In genomic region chr5:910769-911160, GRCh38 we compare ENCODE assay signal across 23 cellular contexts. TPM values are rescaled to one million over a fixed set of nuclear protein-coding genes. Genes with fewer than 3 reads are reported as not detected.
DNase-seq lines count a peak whose midpoint lies in the region; ATAC-seq, FAIRE-seq and TF ChIP-seq lines count a peak whose summit lies in the region.
"Had no signal": no experiment of that assay in that cellular context is flagged by ENCODE, and none has a peak within 500 bp of the region (broad histone marks: within the 10 kb centered on the region; RNA-seq: fewer than 3 reads in every experiment).

No MANE protein-coding gene starts in this region.

- intact Hi-C loops in HepG2 (cut with micrococcal nuclease; ENCODE audit: unreplicated experiment) (no loop called here), right lobe of liver (cut with DNase I) (no loop called here), PC-3 (cut with micrococcal nuclease) (loop anchor here (5.0 kb wide), 1 partner anchor 202 kb away; the partner anchor contains the start of gene SLC12A7)

- no peak overlapping the region for H3K27ac Mint-ChIP-seq in WTC11
- H3K27ac Mint-ChIP-seq: CD4-positive, alpha-beta T cell had no signal

- H4K20me1 ChIP-seq in HepG2 (ENCODE audit: insufficient read depth, low read length): no peaks in the 10 kb centered on the region
- H4K20me1 ChIP-seq in PC-3 (ENCODE audit: low read length): no peaks in the 10 kb centered on the region
- peaks cover 3% of the 10 kb centered on the region for H4K20me1 ChIP-seq in keratinocyte (ENCODE audit: control insufficient read depth, extremely low read depth, insufficient read depth, low read length)

- CTCF ChIA-PET in HepG2 (lab: Yijun Ruan, JAX; ENCODE audit: low intra/inter-chr PET ratio, low total read pairs) (no interaction called here), PC-3 (lab: Charles Lee) (no interaction called here), WTC11 (lab: Charles Lee) (no interaction called here)

- H3K9me3 ChIP-seq in HepG2 (ENCODE audit: low read length) (no peaks in the 10 kb centered on the region), right lobe of liver (no peaks in the 10 kb centered on the region), PC-3 (ENCODE audit: low read length) (no peaks in the 10 kb centered on the region), keratinocyte (ENCODE audit: control insufficient read depth, low read depth, low read length) (no peaks in the 10 kb centered on the region)
- H3K9me3 ChIP-seq in effector memory CD4-positive, alpha-beta T cell (ENCODE audit: control insufficient read depth, low read length): no peaks in the 10 kb centered on the region
- H3K9me3 ChIP-seq: BE2C, Caco-2, HAP-1, Peyer's patch, SJSA1 had no signal

- H3K9me2 ChIP-seq in PC-3 (replicated peaks; ENCODE audit: low read length): no peaks in the 10 kb centered on the region

- H3K4me2 ChIP-seq in HepG2 (ENCODE audit: low read depth, low read length) (no peak overlapping the region), PC-3 (ENCODE audit: low read length) (no peak overlapping the region), keratinocyte (ENCODE audit: control insufficient read depth, extremely low read depth, insufficient read depth, low read depth, low read length) (no peak overlapping the region)

- FAIRE-seq in HepG2 (lab: Jason Lieb, UNC): no peak
- FAIRE-seq in keratinocyte (lab: Jason Lieb, UNC): no peak
- peak; percentile 27 for FAIRE-seq in urothelium cell line (lab: Jason Lieb, UNC)
- FAIRE-seq: GM12891 had no signal

- H3K79me2 ChIP-seq in HepG2 (ENCODE audit: insufficient read depth, low read length) (no peaks in the 10 kb centered on the region), PC-3 (ENCODE audit: low read length) (peaks cover 15% of the 10 kb centered on the region), keratinocyte (ENCODE audit: control insufficient read depth, insufficient read depth, low read length) (no peaks in the 10 kb centered on the region)

- H3K9ac ChIP-seq in HepG2 (ENCODE audit: insufficient read depth, low read depth, low read length) (no peak overlapping the region), PC-3 (ENCODE audit: low read length) (peak overlapping the region; percentile 79), keratinocyte (ENCODE audit: control insufficient read depth, extremely low read depth, insufficient read depth, low read length) (no peak overlapping the region)

- H3K27ac ChIP-seq in HepG2 (ENCODE audit: extremely low read length, insufficient read depth, low read length) (no peak overlapping the region), right lobe of liver (no peak overlapping the region), PC-3 (ENCODE audit: low read length) (peak overlapping the region; percentile 97), keratinocyte (ENCODE audit: control insufficient read depth, insufficient read depth, low read length) (peak overlapping the region; percentile 36)
- H3K27ac ChIP-seq in effector memory CD4-positive, alpha-beta T cell (ENCODE audit: insufficient read depth, low read length, poor library complexity, severe bottlenecking): no peak overlapping the region
- H3K27ac ChIP-seq: Peyer's patch had no signal

- no peaks in the 10 kb centered on the region for H3K9me3 Mint-ChIP-seq in WTC11
- H3K9me3 Mint-ChIP-seq: CD4-positive, alpha-beta T cell had no signal

- H3K4me1 Mint-ChIP-seq in WTC11: no peaks in the 10 kb centered on the region

- H3K4me1 ChIP-seq in HepG2 (ENCODE audit: insufficient read depth, low read length) (no peaks in the 10 kb centered on the region), right lobe of liver (no peaks in the 10 kb centered on the region), PC-3 (ENCODE audit: insufficient read depth, low read length) (peaks cover 33% of the 10 kb centered on the region), keratinocyte (ENCODE audit: control insufficient read depth, extremely low read depth, insufficient read depth, low read length) (peaks cover 23% of the 10 kb centered on the region)
- H3K4me1 ChIP-seq in effector memory CD4-positive, alpha-beta T cell (ENCODE audit: control insufficient read depth, insufficient read depth, low read length, poor library complexity, severe bottlenecking): no peaks in the 10 kb centered on the region
- H3K4me1 ChIP-seq: BE2C, Caco-2, HAP-1, Peyer's patch had no signal

- no peaks in the 10 kb centered on the region for H3K27me3 ChIP-seq in HepG2 (ENCODE audit: control insufficient read depth in 1 of 2, insufficient read depth in 2 of 2, low read length in 2 of 2)
- no peaks in the 10 kb centered on the region for H3K27me3 ChIP-seq in right lobe of liver
- no peaks in the 10 kb centered on the region for H3K27me3 ChIP-seq in PC-3 (ENCODE audit: low read length)
- H3K27me3 ChIP-seq in keratinocyte (ENCODE audit: control insufficient read depth, extremely low read depth, insufficient read depth, low read length): no peaks in the 10 kb centered on the region
- H3K27me3 ChIP-seq in effector memory CD4-positive, alpha-beta T cell (replicated peaks; ENCODE audit: control insufficient read depth, insufficient read depth, low read length, poor library complexity, severe bottlenecking): no peaks in the 10 kb centered on the region
- H3K27me3 ChIP-seq: BE2C, Peyer's patch, SJSA1 had no signal

- ATAC-seq in HepG2 (peak; percentile 26; the same call in 1 of the 3 replicates), right lobe of liver (no peak), PC-3 (no peak), WTC11 (no peak)

- BruUV-seq in HepG2 (replicated peaks; lab: Mats Ljungman, UMichigan): no TSS peak
- BruUV-seq in PC-3 (replicated peaks; lab: Mats Ljungman, UMichigan): no TSS peak

- TF ChIP-seq CTCF in HepG2 (CRISPR knock-in tag; IDR thresholded peaks at IDR 0.05) (no peak), right lobe of liver (IDR thresholded peaks at IDR 0.05) (no peak), PC-3 (conservative IDR thresholded peaks at IDR 0.05; ENCODE audit: low read depth, low read length) (no peak), keratinocyte (optimal IDR thresholded peaks at IDR 0.05 in 1 of 3, IDR thresholded peaks at IDR 0.05 in 1 of 3, conservative IDR thresholded peaks at IDR 0.05 in 1 of 3; ENCODE audit: extremely low read depth in 1 of 3, insufficient read depth in 2 of 3, low read length in 3 of 3) (no peak), WTC11 (IDR thresholded peaks at IDR 0.05) (no peak)

- POLR2A ChIA-PET in HepG2 (lab: Yijun Ruan, JAX) (no interaction called here), PC-3 (lab: Charles Lee; ENCODE audit: unreplicated experiment) (no interaction called here), WTC11 (lab: Charles Lee) (no interaction called here)

- DNase-seq in HepG2 (ENCODE audit: low spot score) (no peak), right lobe of liver (no peak), PC-3 (no peak), keratinocyte (ENCODE audit: low read depth, low spot score) (no peak), urothelium cell line (ENCODE audit: low spot score) (no peak), WTC11 (ENCODE audit: low spot score) (no peak), T-helper 2 cell (no peak)
- no peak for DNase-seq in effector memory CD4-positive, alpha-beta T cell
- DNase-seq: BE2C; Caco-2; CD4-positive, alpha-beta T cell; DMS 273 treated with DMSO at 0.1 percent for 48 hours; DMS79 treated with DMSO at 0.1 percent for 48 hours; MM.1S; NCI-H1092 treated with DMSO at 0.1 percent for 48 hours; NCI-H146; NCI-H2029; NCI-H2227 treated with DMSO at 0.1 percent for 48 hours; NCI-H510A had no signal

- H3K4me3 ChIP-seq in HepG2 (replicated peaks in 1 of 3; ENCODE audit: insufficient read depth in 1 of 3, low read depth in 2 of 3, low read length in 3 of 3): no peak overlapping the region
- H3K4me3 ChIP-seq in right lobe of liver: no peak overlapping the region
- H3K4me3 ChIP-seq in PC-3 (ENCODE audit: low read length): no peak overlapping the region
- H3K4me3 ChIP-seq in keratinocyte (ENCODE audit: control insufficient read depth in 2 of 3, extremely low read depth in 1 of 3, insufficient read depth in 2 of 3, low read depth in 1 of 3, low read length in 3 of 3): no peak overlapping the region
- no peak overlapping the region for H3K4me3 ChIP-seq in effector memory CD4-positive, alpha-beta T cell (ENCODE audit: insufficient read depth, low read depth, low read length, poor library complexity, severe bottlenecking)
- H3K4me3 ChIP-seq: HAP-1, Peyer's patch, SJSA1 had no signal

- H3K9me1 ChIP-seq in keratinocyte (ENCODE audit: control insufficient read depth, extremely low read depth, insufficient read depth, low read length): no peaks in the 10 kb centered on the region

- peaks cover 9% of the 10 kb centered on the region for H3F3A ChIP-seq in PC-3 (ENCODE audit: low read length, unreplicated experiment)

- no peak for TF ChIP-seq POLR2A in HepG2 (IDR thresholded peaks at IDR 0.05; ENCODE audit: insufficient read depth in 1 of 2, low read depth in 2 of 2, low read length in 2 of 2)
- no peak for TF ChIP-seq POLR2A in right lobe of liver (IDR thresholded peaks at IDR 0.05)

- H2AFZ ChIP-seq in HepG2 (ENCODE audit: low read length) (no peak overlapping the region), PC-3 (ENCODE audit: low read length) (no peak overlapping the region), keratinocyte (ENCODE audit: control insufficient read depth, low read length) (no peak overlapping the region)

- in situ Hi-C loops in HepG2 (cut with HindIII; ENCODE audit: extremely low pct_ligation_motif_present, low pct_unique_long_range_greater_than_20kb): no loop called here

- peaks cover 25 to 73% of the 10 kb centered on the region in 2 experiments for H3K36me3 ChIP-seq in HepG2 (replicated peaks in 1 of 2; ENCODE audit: control insufficient read depth in 1 of 2, insufficient read depth in 2 of 2, low read length in 2 of 2)
- no peaks in the 10 kb centered on the region for H3K36me3 ChIP-seq in right lobe of liver
- peaks cover 55% of the 10 kb centered on the region for H3K36me3 ChIP-seq in PC-3 (ENCODE audit: low read depth, low read length)
- H3K36me3 ChIP-seq in keratinocyte (ENCODE audit: control insufficient read depth in 2 of 2, extremely low read depth in 1 of 2, insufficient read depth in 2 of 2, low read length in 2 of 2): peaks cover 3 to 30% of the 10 kb centered on the region in 2 experiments
- H3K36me3 ChIP-seq in effector memory CD4-positive, alpha-beta T cell (ENCODE audit: control insufficient read depth, insufficient read depth, low read length): no peaks in the 10 kb centered on the region
- H3K36me3 ChIP-seq: Peyer's patch had no signal

- no peak for TF ChIP-seq EP300 in HepG2 (IDR thresholded peaks at IDR 0.05; ENCODE audit: low read depth in 2 of 2, low read length in 2 of 2)
- no peak for TF ChIP-seq EP300 in HepG2 (CRISPR knock-in tag; IDR thresholded peaks at IDR 0.05; ENCODE audit: borderline replicate concordance)

- WGBS in HepG2 (ENCODE audit: low lambda C conversion rate): 100% methylated on average over 5 of the region's 7 CpGs
- 100% methylated on average over 1 of the region's 7 CpGs for WGBS in right lobe of liver (ENCODE audit: insufficient coverage, low coverage, low lambda C conversion rate, missing lambda C conversion rate)

- no peak for TF ChIP-seq RAD21 in HepG2 (CRISPR knock-in tag; IDR thresholded peaks at IDR 0.05)

- peaks cover 81% of the 10 kb centered on the region for H3K36me3 Mint-ChIP-seq in WTC11

- no peaks in the 10 kb centered on the region for H3K27me3 Mint-ChIP-seq in WTC11 (ENCODE audit: low read depth)
- H3K27me3 Mint-ChIP-seq: CD4-positive, alpha-beta T cell had no signal

- dilution Hi-C loops in keratinocyte (cut with MboI; ENCODE audit: extremely low pct_ligation_motif_present, low sequenced_read_pairs): no loop called here

- no peak overlapping the region for H3K4me3 Mint-ChIP-seq in WTC11
- H3K4me3 Mint-ChIP-seq: CD4-positive, alpha-beta T cell had no signal

RNA-seq across cellular contexts. Expression of gene TRIP13, which starts 18.1 kb away (rescaled TPM):
- 33.0 and 39.5 TPM in 2 replicates for total RNA-seq in HepG2 (2016; rRNA removed; fragmentation: Illumina TruSeq; extraction: Trizol)
- total RNA-seq in HepG2 (2016; cell fraction: cytosol; rRNA removed; fragmentation: Illumina TruSeq; extraction: Trizol; ENCODE audit: low read depth): 8.1 and 9.8 TPM in 2 replicates
- total RNA-seq in HepG2 (2016; cell fraction: insoluble cytoplasmic fraction; rRNA removed; fragmentation: Illumina TruSeq; extraction: Trizol): 33.0 and 42.4 TPM in 2 replicates
- total RNA-seq in HepG2 (2016; cell fraction: membrane; rRNA removed; fragmentation: Illumina TruSeq; extraction: Trizol): 19.4 and 20.2 TPM in 2 replicates
- total RNA-seq in HepG2 (2016; cell fraction: nucleus; rRNA removed; fragmentation: Illumina TruSeq; extraction: Trizol): 18.6 TPM in 2 replicates
- 12.8 and 13.5 TPM in 2 replicates for polyA plus RNA-seq in HepG2 (2011; rRNA removed)
- 6.1 and 7.0 TPM in 2 replicates for polyA plus RNA-seq in HepG2 (2011; cell fraction: cytosol; rRNA removed)
- polyA plus RNA-seq in HepG2 (2011; cell fraction: nucleus; rRNA removed): 11.6 and 18.6 TPM in 2 replicates
- 6.5 and 11.3 TPM in 2 replicates for polyA plus RNA-seq in HepG2 (2012)
- polyA plus RNA-seq in HepG2 (2016; cell fraction: cytosol; fragmentation: Illumina TruSeq; extraction: Trizol; ENCODE audit: low read depth): 4.9 and 6.9 TPM in 2 replicates
- 44.2 and 47.5 TPM in 2 replicates for polyA plus RNA-seq in HepG2 (2016; cell fraction: insoluble cytoplasmic fraction; fragmentation: Illumina TruSeq; extraction: Trizol; ENCODE audit: low read depth)
- polyA plus RNA-seq in HepG2 (2016; cell fraction: membrane; fragmentation: Illumina TruSeq; extraction: Trizol; ENCODE audit: low read depth): 13.5 and 13.6 TPM in 2 replicates
- 42.0 and 45.8 TPM in 2 replicates for polyA plus RNA-seq in HepG2 (2016; cell fraction: nucleus; fragmentation: Illumina TruSeq; extraction: Trizol; ENCODE audit: insufficient read depth, low read depth)
- 6.3 and 101 TPM in 2 replicates for polyA minus RNA-seq in HepG2 (2011; rRNA and poly(A)+ RNA removed; ENCODE audit: low replicate concordance)
- 4.5 and 11.3 TPM in 2 replicates for polyA minus RNA-seq in HepG2 (2011; cell fraction: cytosol; rRNA and poly(A)+ RNA removed)
- polyA minus RNA-seq in HepG2 (2011; cell fraction: nucleus; rRNA and poly(A)+ RNA removed): 9.2 and 11.7 TPM in 2 replicates
- total RNA-seq in right lobe of liver: 1 to 10 TPM in 2 of 6 experiments, under 1 TPM in 4; 0.15 to 3.2 (median 0.70) TPM
- total RNA-seq in PC-3 (2014; rRNA removed): 56.4 and 69.0 TPM in 2 replicates
- 11.2 to 37.8 TPM (median 26.1 TPM) in 3 replicates for polyA plus RNA-seq in keratinocyte
- polyA plus RNA-seq in keratinocyte (2011; ENCODE audit: low read depth): 3.0 TPM
- 12.7 and 17.9 TPM in 2 replicates for polyA plus RNA-seq in keratinocyte (2011; cell fraction: cytosol; rRNA removed)
- 9.1 and 9.9 TPM in 2 replicates for polyA plus RNA-seq in keratinocyte (2011; cell fraction: nucleus; rRNA removed)
- polyA plus RNA-seq in keratinocyte (2012; ENCODE audit: low replicate concordance): 2.2 and 18.4 TPM in 2 replicates
- 4.9 to 21.9 TPM (median 18.1 TPM) in 3 replicates for polyA minus RNA-seq in keratinocyte
- 11.7 TPM for polyA minus RNA-seq in keratinocyte (2011; cell fraction: cytosol; rRNA and poly(A)+ RNA removed)
- 3.3 and 5.6 TPM in 2 replicates for polyA minus RNA-seq in keratinocyte (2011; cell fraction: nucleus; rRNA and poly(A)+ RNA removed)
- 31.4 to 35.0 TPM (median 33.7 TPM) in 3 replicates for total RNA-seq in WTC11 (2021)

RNA-seq across cellular contexts. Expression of gene BRD9, which starts 18.2 kb away (rescaled TPM):
- total RNA-seq in HepG2 (2016; rRNA removed; fragmentation: Illumina TruSeq; extraction: Trizol) (20.7 and 22.9 TPM in 2 replicates), right lobe of liver (10 to 100 TPM; 10.7 to 16.7 (median 13.8) TPM), PC-3 (2014; rRNA removed) (50.4 and 64.7 TPM in 2 replicates), WTC11 (2021) (50.5 to 55.6 TPM (median 50.9 TPM) in 3 replicates)
- total RNA-seq in HepG2 (2016; cell fraction: cytosol; rRNA removed; fragmentation: Illumina TruSeq; extraction: Trizol; ENCODE audit: low read depth): 6.6 and 8.1 TPM in 2 replicates
- total RNA-seq in HepG2 (2016; cell fraction: insoluble cytoplasmic fraction; rRNA removed; fragmentation: Illumina TruSeq; extraction: Trizol): 18.6 and 24.6 TPM in 2 replicates
- 10.4 and 11.6 TPM in 2 replicates for total RNA-seq in HepG2 (2016; cell fraction: membrane; rRNA removed; fragmentation: Illumina TruSeq; extraction: Trizol)
- total RNA-seq in HepG2 (2016; cell fraction: nucleus; rRNA removed; fragmentation: Illumina TruSeq; extraction: Trizol): 30.9 and 31.0 TPM in 2 replicates
- polyA plus RNA-seq in HepG2 (2011; rRNA removed) (5.2 and 6.3 TPM in 2 replicates), keratinocyte (9.0 to 14.4 TPM (median 10.1 TPM) in 3 replicates)
- polyA plus RNA-seq in HepG2 (2011; cell fraction: cytosol; rRNA removed): 4.5 and 4.6 TPM in 2 replicates
- 36.0 and 39.4 TPM in 2 replicates for polyA plus RNA-seq in HepG2 (2011; cell fraction: nucleus; rRNA removed)
- polyA plus RNA-seq in HepG2 (2012): 10.7 and 10.9 TPM in 2 replicates
- polyA plus RNA-seq in HepG2 (2016; cell fraction: cytosol; fragmentation: Illumina TruSeq; extraction: Trizol; ENCODE audit: low read depth): 2.4 and 2.5 TPM in 2 replicates
- 17.6 and 19.2 TPM in 2 replicates for polyA plus RNA-seq in HepG2 (2016; cell fraction: insoluble cytoplasmic fraction; fragmentation: Illumina TruSeq; extraction: Trizol; ENCODE audit: low read depth)
- 4.9 and 5.4 TPM in 2 replicates for polyA plus RNA-seq in HepG2 (2016; cell fraction: membrane; fragmentation: Illumina TruSeq; extraction: Trizol; ENCODE audit: low read depth)
- 65.1 and 68.5 TPM in 2 replicates for polyA plus RNA-seq in HepG2 (2016; cell fraction: nucleus; fragmentation: Illumina TruSeq; extraction: Trizol; ENCODE audit: insufficient read depth, low read depth)
- 15.9 and 73.1 TPM in 2 replicates for polyA minus RNA-seq in HepG2 (2011; rRNA and poly(A)+ RNA removed; ENCODE audit: low replicate concordance)
- 4.1 and 5.6 TPM in 2 replicates for polyA minus RNA-seq in HepG2 (2011; cell fraction: cytosol; rRNA and poly(A)+ RNA removed)
- polyA minus RNA-seq in HepG2 (2011; cell fraction: nucleus; rRNA and poly(A)+ RNA removed): 30.7 and 34.1 TPM in 2 replicates
- polyA plus RNA-seq in keratinocyte (2011; ENCODE audit: low read depth): 25.4 TPM
- 8.2 and 10.6 TPM in 2 replicates for polyA plus RNA-seq in keratinocyte (2011; cell fraction: cytosol; rRNA removed)
- 35.2 and 40.1 TPM in 2 replicates for polyA plus RNA-seq in keratinocyte (2011; cell fraction: nucleus; rRNA removed)
- polyA plus RNA-seq in keratinocyte (2012; ENCODE audit: low replicate concordance): 16.6 and 25.9 TPM in 2 replicates
- polyA minus RNA-seq in keratinocyte: 11.6 to 27.1 TPM (median 16.7 TPM) in 3 replicates
- polyA minus RNA-seq in keratinocyte (2011; cell fraction: cytosol; rRNA and poly(A)+ RNA removed): 8.4 TPM
- 14.4 and 24.0 TPM in 2 replicates for polyA minus RNA-seq in keratinocyte (2011; cell fraction: nucleus; rRNA and poly(A)+ RNA removed)

RNA-seq across cellular contexts. Expression of gene ZDHHC11, which starts 60.0 kb away (rescaled TPM):
- total RNA-seq in HepG2 (2016; rRNA removed; fragmentation: Illumina TruSeq; extraction: Trizol) (1.4 and 4.0 TPM in 2 replicates), right lobe of liver (10 to 100 TPM in 2 of 6 experiments, 1 to 10 TPM in 3, under 1 TPM in 1; 0.50 to 14.4 (median 5.8) TPM), PC-3 (2014; rRNA removed) (21.5 and 26.0 TPM in 2 replicates), WTC11 (2021) (21.4 to 37.5 TPM (median 37.3 TPM) in 3 replicates)
- total RNA-seq in HepG2 (2016; cell fraction: cytosol; rRNA removed; fragmentation: Illumina TruSeq; extraction: Trizol; ENCODE audit: low read depth): 0.51 and 1.4 TPM in 2 replicates
- total RNA-seq in HepG2 (2016; cell fraction: insoluble cytoplasmic fraction; rRNA removed; fragmentation: Illumina TruSeq; extraction: Trizol): 0.67 and 5.3 TPM in 2 replicates
- total RNA-seq in HepG2 (2016; cell fraction: membrane; rRNA removed; fragmentation: Illumina TruSeq; extraction: Trizol): 1.5 and 2.0 TPM in 2 replicates
- total RNA-seq in HepG2 (2016; cell fraction: nucleus; rRNA removed; fragmentation: Illumina TruSeq; extraction: Trizol): 8.6 and 9.6 TPM in 2 replicates
- polyA plus RNA-seq in HepG2 (2011; rRNA removed) (2.1 and 2.2 TPM in 2 replicates), keratinocyte (0.29 to 0.62 TPM (median 0.33 TPM) in 3 replicates)
- polyA plus RNA-seq in HepG2 (2011; cell fraction: cytosol; rRNA removed): 1.6 and 2.1 TPM in 2 replicates
- polyA plus RNA-seq in HepG2 (2011; cell fraction: nucleus; rRNA removed): 24.0 and 31.7 TPM in 2 replicates
- polyA plus RNA-seq in HepG2 (2012): 3.2 and 7.4 TPM in 2 replicates
- polyA plus RNA-seq in HepG2 (2016; cell fraction: cytosol; fragmentation: Illumina TruSeq; extraction: Trizol; ENCODE audit: low read depth): 0.68 and 0.74 TPM in 2 replicates
- polyA plus RNA-seq in HepG2 (2016; cell fraction: insoluble cytoplasmic fraction; fragmentation: Illumina TruSeq; extraction: Trizol; ENCODE audit: low read depth): 1.2 and 2.3 TPM in 2 replicates
- polyA plus RNA-seq in HepG2 (2016; cell fraction: membrane; fragmentation: Illumina TruSeq; extraction: Trizol; ENCODE audit: low read depth): 0.83 and 1.1 TPM in 2 replicates
- 21.9 and 23.7 TPM in 2 replicates for polyA plus RNA-seq in HepG2 (2016; cell fraction: nucleus; fragmentation: Illumina TruSeq; extraction: Trizol; ENCODE audit: insufficient read depth, low read depth)
- polyA minus RNA-seq in HepG2 (2011; rRNA and poly(A)+ RNA removed; ENCODE audit: low replicate concordance): 7.7 and 72.5 TPM in 2 replicates
- polyA minus RNA-seq in HepG2 (2011; cell fraction: cytosol; rRNA and poly(A)+ RNA removed): 2.5 TPM in 1 of 2 replicates, not detected in the other
- polyA minus RNA-seq in HepG2 (2011; cell fraction: nucleus; rRNA and poly(A)+ RNA removed): 12.6 and 14.9 TPM in 2 replicates
- 2.1 TPM for polyA plus RNA-seq in keratinocyte (2011; ENCODE audit: low read depth)
- polyA plus RNA-seq in keratinocyte (2011; cell fraction: cytosol; rRNA removed): 0.30 and 0.73 TPM in 2 replicates
- 8.9 and 11.7 TPM in 2 replicates for polyA plus RNA-seq in keratinocyte (2011; cell fraction: nucleus; rRNA removed)
- 0.65 and 1.7 TPM in 2 replicates for polyA plus RNA-seq in keratinocyte (2012; ENCODE audit: low replicate concordance)
- polyA minus RNA-seq in keratinocyte: 0.49 to 3.8 TPM (median 3.1 TPM) in 3 replicates
- not detected for polyA minus RNA-seq in keratinocyte (2011; cell fraction: cytosol; rRNA and poly(A)+ RNA removed)
- 4.9 and 6.3 TPM in 2 replicates for polyA minus RNA-seq in keratinocyte (2011; cell fraction: nucleus; rRNA and poly(A)+ RNA removed)

Comparison
In these comparisons a context has a peak if more than half of its experiments do, and no peak if none do; other contexts are left out.
1. H3K27ac ChIP-seq: peak in PC-3 (single experiment) and keratinocyte (single experiment); none in HepG2 (single experiment), right lobe of liver (0 of 3) and effector memory CD4-positive, alpha-beta T cell (single experiment).